10 cellular contexts compared by ENCODE assay signal in genomic region chr16:31477220-31478216, GRCh38. TPM values are rescaled to one million over a fixed set of nuclear protein-coding genes. Genes with fewer than 3 reads are reported as not detected.
DNase-seq lines count a peak whose midpoint lies in the region; ATAC-seq, FAIRE-seq and TF ChIP-seq lines count a peak whose summit lies in the region.
"Had no signal": no experiment of that assay in that cellular context is flagged by ENCODE, and none has a peak within 500 bp of the region (broad histone marks: within the 10 kb centered on the region; RNA-seq: fewer than 3 reads in every experiment).

No MANE protein-coding gene starts in this region.

- CTCF ChIA-PET in activated CD8-positive, alpha-beta T cell treated with anti-CD3 and anti-CD28 coated beads for 36 hours (lab: Charles Lee), result interaction anchor here (1.2 to 10.2 kb wide), 3 partner anchors 10 to 24 kb away, joined by 3 to 70 read pairs (median 5); partner anchors contain the start of gene ARMC5

- WGBS in thyroid gland, 2 donors, result 31 to 42% methylated on average over 34 to 56 of the region's 67 CpGs

- no peak for TF ChIP-seq CTCF in GM12865 (IDR thresholded peaks at IDR 0.05; ENCODE audit: insufficient read depth, low read depth, low read length, missing control alignments)
- TF ChIP-seq CTCF in activated CD8-positive, alpha-beta T cell treated with anti-CD3 and anti-CD28 coated beads for 36 hours (IDR thresholded peaks at IDR 0.05), result no peak
- peak; percentile 32 for TF ChIP-seq CTCF in kidney (IDR thresholded peaks at IDR 0.05; ENCODE audit: borderline replicate concordance, extremely low read depth, insufficient read depth)
- peak in 5 of 6 experiments; percentile 54 to 82 (median 75) for TF ChIP-seq CTCF in thyroid gland (IDR thresholded peaks at IDR 0.05)
- TF ChIP-seq CTCF in foreskin keratinocyte (conservative IDR thresholded peaks at IDR 0.05), result no peak

- peaks cover 10% of the 10 kb centered on the region for H3K27me3 Mint-ChIP-seq in activated CD8-positive, alpha-beta T cell treated with anti-CD3 and anti-CD28 coated beads for 36 hours

- H3K9ac ChIP-seq in kidney (ENCODE audit: low read length in 2 of 2), result peak overlapping the region in 1 of 2 donors; percentile 22

- peaks cover 3 to 16% of the 10 kb centered on the region in 2 donors for H3K4me1 ChIP-seq in kidney (ENCODE audit: control insufficient read depth in 1 of 2, insufficient read depth in 1 of 2, low read depth in 1 of 2, low read length in 2 of 2)
- peaks cover 3 to 22% of the 10 kb centered on the region in 2 donors for H3K4me1 ChIP-seq in thyroid gland
- H3K4me1 ChIP-seq in foreskin keratinocyte, result no peaks in the 10 kb centered on the region

- H3K27me3 ChIP-seq in thyroid gland (no peaks in the 10 kb centered on the region), foreskin keratinocyte (peaks cover 10% of the 10 kb centered on the region)

- H3K27ac Mint-ChIP-seq in activated CD8-positive, alpha-beta T cell treated with anti-CD3 and anti-CD28 coated beads for 36 hours, result no peak overlapping the region

- H3K27ac ChIP-seq in kidney (ENCODE audit: low read depth in 2 of 2, low read length in 2 of 2), result peak overlapping the region; percentile 79 to 90
- H3K27ac ChIP-seq in thyroid gland, result peak overlapping the region; percentile 71 to 95 (median 84)
- H3K27ac ChIP-seq in foreskin keratinocyte, result no peak overlapping the region
- H3K27ac ChIP-seq: epithelial cell of prostate had no signal

- H3K36me3 ChIP-seq in kidney (ENCODE audit: control insufficient read depth in 1 of 2, insufficient read depth in 2 of 2, low read length in 2 of 2) (peaks cover 0 to 4% of the 10 kb centered on the region in 2 donors), thyroid gland (peaks cover 0 to 2% of the 10 kb centered on the region in 2 donors)

- H3K4me3 ChIP-seq in GM12865 (ENCODE audit: low read depth, low read length) (peak overlapping the region; percentile 44), kidney (ENCODE audit: low read length in 2 of 2) (peak overlapping the region; percentile 34 to 61), thyroid gland (replicated peaks in 1 of 3) (peak overlapping the region in 2 of 3 donors; percentile 7 to 52)

- POLR2A ChIA-PET in activated CD8-positive, alpha-beta T cell treated with anti-CD3 and anti-CD28 coated beads for 36 hours (lab: Charles Lee), result interaction anchor here (1.0 to 4.2 kb wide), 7 partner anchors 8 to 395 kb away, joined by 3 to 16 read pairs (median 4); partner anchors contain the start of gene RUSF1

- no peaks in the 10 kb centered on the region for H3K36me3 Mint-ChIP-seq in activated CD8-positive, alpha-beta T cell treated with anti-CD3 and anti-CD28 coated beads for 36 hours (ENCODE audit: low read depth)

- peak overlapping the region; percentile 77 for H3K4me3 Mint-ChIP-seq in activated CD8-positive, alpha-beta T cell treated with anti-CD3 and anti-CD28 coated beads for 36 hours

- no peak for FAIRE-seq in kidney (lab: Jason Lieb, UNC)

- ATAC-seq in HG03095 (IDR thresholded peaks at IDR 0.05; ENCODE audit: unreplicated experiment) (peak; percentile 22), foreskin keratinocyte (no peak)
- ATAC-seq in activated CD8-positive, alpha-beta T cell treated with anti-CD3 and anti-CD28 coated beads for 36 hours, result peak; percentile 19

- no peaks in the 10 kb centered on the region for H3K9me3 ChIP-seq in kidney (ENCODE audit: control insufficient read depth in 1 of 2, low read length in 2 of 2)
- no peaks in the 10 kb centered on the region for H3K9me3 ChIP-seq in thyroid gland

- TF ChIP-seq POLR2A in thyroid gland (IDR thresholded peaks at IDR 0.05), result peak in 1 of 2 donors; percentile 58

- intact Hi-C loops in activated CD8-positive, alpha-beta T cell treated with anti-CD3 and anti-CD28 coated beads for 36 hours (cut with micrococcal nuclease), result no loop called here
- intact Hi-C loops in kidney (cut with DNase I), result no loop called here
- intact Hi-C loops in thyroid gland (cut with DNase I), result no loop called here

- DNase-seq in GM12865 (ENCODE audit: low read depth), result no peak
- peak; percentile 60 for DNase-seq in activated CD8-positive, alpha-beta T cell treated with anti-CD3 and anti-CD28 coated beads for 36 hours
- peak; percentile 94 for DNase-seq in kidney
- peak; percentile 95 to 96 for DNase-seq in thyroid gland
- no peak for DNase-seq in foreskin keratinocyte
- no peak for DNase-seq in cortex of kidney (lab: John Stamatoyannopoulos, UW)
- no peak for DNase-seq in EL

- H3K9me3 Mint-ChIP-seq in activated CD8-positive, alpha-beta T cell treated with anti-CD3 and anti-CD28 coated beads for 36 hours, result no peaks in the 10 kb centered on the region

- peaks cover 17% of the 10 kb centered on the region for H3K4me1 Mint-ChIP-seq in activated CD8-positive, alpha-beta T cell treated with anti-CD3 and anti-CD28 coated beads for 36 hours (ENCODE audit: low read depth)

RNA-seq across cellular contexts. Expression of gene SLC5A2, which starts 5.4 kb away (rescaled TPM):
- total RNA-seq in activated CD8-positive, alpha-beta T cell treated with anti-CD3 and anti-CD28 coated beads for 36 hours, result not detected
- 4.8 TPM for total RNA-seq in kidney
- polyA plus RNA-seq in kidney (ENCODE audit: insufficient read depth, low read depth, low replicate concordance), result 208 TPM
- under 1 TPM in 1 of 4 donors, not detected in 3; 0.33 TPM for total RNA-seq in thyroid gland
- 0.04 TPM in 1 of 2 replicates, not detected in the other for total RNA-seq in foreskin keratinocyte
- 0.17 and 0.19 TPM in 2 replicates for polyA plus RNA-seq in foreskin keratinocyte
- total RNA-seq: subcutaneous adipose tissue had no signal

RNA-seq across cellular contexts. Expression of gene TGFB1I1, which starts 5.6 kb away (rescaled TPM):
- total RNA-seq in activated CD8-positive, alpha-beta T cell treated with anti-CD3 and anti-CD28 coated beads for 36 hours, result 1 to 10 TPM in 1 of 2 experiments, under 1 TPM in 1; 0.92 to 1.2 TPM
- total RNA-seq in kidney (54.4 TPM), thyroid gland (10 to 100 TPM; 11.0 to 23.5 (median 20.0) TPM), foreskin keratinocyte (18.2 and 19.7 TPM in 2 replicates)
- polyA plus RNA-seq in kidney (ENCODE audit: insufficient read depth, low read depth, low replicate concordance) (27.5 TPM), foreskin keratinocyte (34.6 and 34.8 TPM in 2 replicates)

RNA-seq across cellular contexts. Expression of gene ARMC5, which starts 18.2 kb away (rescaled TPM):
- total RNA-seq in activated CD8-positive, alpha-beta T cell treated with anti-CD3 and anti-CD28 coated beads for 36 hours, result 10 to 100 TPM in 1 of 2 experiments, 1 to 10 TPM in 1; 8.2 to 10.0 TPM
- total RNA-seq in kidney, result 9.6 TPM
- polyA plus RNA-seq in kidney (ENCODE audit: insufficient read depth, low read depth, low replicate concordance), result 10.9 TPM
- total RNA-seq in thyroid gland, result 10 to 100 TPM; 13.2 to 18.0 (median 15.3) TPM
- 6.1 TPM in 2 replicates for total RNA-seq in foreskin keratinocyte
- 6.4 and 6.9 TPM in 2 replicates for polyA plus RNA-seq in foreskin keratinocyte

RNA-seq across cellular contexts. Expression of gene RUSF1, which starts 30.7 kb away (rescaled TPM):
- total RNA-seq in activated CD8-positive, alpha-beta T cell treated with anti-CD3 and anti-CD28 coated beads for 36 hours, result 10 to 100 TPM; 35.8 to 36.7 TPM
- total RNA-seq in kidney (69.2 TPM), thyroid gland (100 to 1,000 TPM in 3 of 4 donors, 10 to 100 TPM in 1; 77.8 to 136 (median 129) TPM), foreskin keratinocyte (30.4 and 36.9 TPM in 2 replicates)
- polyA plus RNA-seq in kidney (ENCODE audit: insufficient read depth, low read depth, low replicate concordance) (51.8 TPM), foreskin keratinocyte (30.6 and 38.0 TPM in 2 replicates)

RNA-seq across cellular contexts. Expression of gene ZNF843, which starts 34.9 kb away (rescaled TPM):
- not detected for total RNA-seq in activated CD8-positive, alpha-beta T cell treated with anti-CD3 and anti-CD28 coated beads for 36 hours
- total RNA-seq in kidney, result 1.4 TPM
- polyA plus RNA-seq in kidney (ENCODE audit: insufficient read depth, low read depth, low replicate concordance), result 0.67 TPM
- 1 to 10 TPM in 3 of 4 donors, under 1 TPM in 1; 0.40 to 1.8 (median 1.5) TPM for total RNA-seq in thyroid gland
- total RNA-seq in foreskin keratinocyte, result 0.03 and 0.04 TPM in 2 replicates
- 0.02 and 0.03 TPM in 2 replicates for polyA plus RNA-seq in foreskin keratinocyte

Comparison
In these comparisons a context has a peak if more than half of its experiments do, and no peak if none do; other contexts are left out.
1. DNase-seq: peak in activated CD8-positive, alpha-beta T cell treated with anti-CD3 and anti-CD28 coated beads for 36 hours (single experiment), kidney (single experiment) and thyroid gland (2 of 2); none in GM12865 (single experiment), foreskin keratinocyte (0 of 2), cortex of kidney (single experiment) and EL (single experiment).
2. CTCF ChIP-seq: peak in kidney (single experiment) and thyroid gland (5 of 6); none in GM12865 (single experiment), activated CD8-positive, alpha-beta T cell treated with anti-CD3 and anti-CD28 coated beads for 36 hours (single experiment) and foreskin keratinocyte (single experiment).
3. Peak in every context shown above with its lines, with median percentiles within 50 percentile points of each other: H3K4me3 ChIP-seq.